ENCODE assay signal across 8 cellular contexts in genomic region chr10:79266092-79266491, GRCh38.
DNase-seq lines count a peak whose midpoint lies in the region; ATAC-seq and TF ChIP-seq lines count a peak whose summit lies in the region.

No MANE protein-coding gene starts in this region.

- no peaks in the 10 kb centered on the region for H3K9me3 Mint-ChIP-seq in chondrocyte (ENCODE audit: low read depth)

- H3K36me3 ChIP-seq in sigmoid colon (no peaks in the 10 kb centered on the region), BE2C (peaks cover 53% of the 10 kb centered on the region)

- intact Hi-C loops in sigmoid colon (cut with DNase I) = loop anchor here (2.0 kb wide), 1 partner anchor 17 kb away; no protein-coding TSS in a partner anchor

- TF ChIP-seq EP300 in sigmoid colon (IDR thresholded peaks at IDR 0.05) = no peak

- peaks cover 56% of the 10 kb centered on the region for H3K4me1 Mint-ChIP-seq in chondrocyte (ENCODE audit: low read depth)

- no peaks in the 10 kb centered on the region for H3K27me3 ChIP-seq in sigmoid colon
- H3K27me3 ChIP-seq in BE2C = no peaks in the 10 kb centered on the region

- H3K4me3 ChIP-seq in sigmoid colon (no peak overlapping the region), BE2C (ENCODE audit: low read depth, low read length) (no peak overlapping the region)

- peak overlapping the region; percentile 97 for H3K27ac Mint-ChIP-seq in chondrocyte (ENCODE audit: unreplicated experiment)

- H3K9me3 ChIP-seq in sigmoid colon (no peaks in the 10 kb centered on the region), BE2C (no peaks in the 10 kb centered on the region)

- peak; percentile 36 for ATAC-seq in GM19395 (IDR thresholded peaks at IDR 0.05; ENCODE audit: unreplicated experiment)
- ATAC-seq in HG03442 (IDR thresholded peaks at IDR 0.05; ENCODE audit: unreplicated experiment) = peak; percentile 37
- ATAC-seq in HG03469 (IDR thresholded peaks at IDR 0.05; ENCODE audit: unreplicated experiment) = no peak

- H3K27me3 Mint-ChIP-seq in chondrocyte (ENCODE audit: low read depth) = no peaks in the 10 kb centered on the region

- peak overlapping the region; percentile 60 to 96 (median 90) for H3K27ac ChIP-seq in sigmoid colon

- H3K36me3 Mint-ChIP-seq in chondrocyte (ENCODE audit: low read depth) = peaks cover 4% of the 10 kb centered on the region

- H3K4me1 ChIP-seq in sigmoid colon = peaks cover 0 to 100% (median 98%) of the 10 kb centered on the region in 4 donors
- peaks cover 83% of the 10 kb centered on the region for H3K4me1 ChIP-seq in BE2C

- 48 to 76% methylated on average over 6 of the region's 6 CpGs for WGBS in sigmoid colon, 2 donors

- H3K4me3 Mint-ChIP-seq in chondrocyte (ENCODE audit: unreplicated experiment) = peak overlapping the region; percentile 19

- DNase-seq in AG08395 (ENCODE audit: low spot score) = peak; percentile 37
- no peak for DNase-seq in chondrocyte (ENCODE audit: low spot score)
- DNase-seq in sigmoid colon = no peak
- DNase-seq in BE2C = no peak
- no peak for DNase-seq in NCI-H1930 (lab: John Stamatoyannopoulos, UW)

- TF ChIP-seq CTCF in chondrocyte (IDR thresholded peaks at IDR 0.05) (no peak), sigmoid colon (IDR thresholded peaks at IDR 0.05) (no peak), BE2C (IDR thresholded peaks at IDR 0.05; ENCODE audit: low read depth, low read length) (no peak)

- TF ChIP-seq POLR2A in sigmoid colon (IDR thresholded peaks at IDR 0.05) = no peak
